ENCODE assay signal across 7 cellular contexts in the genomic region with DNA sequence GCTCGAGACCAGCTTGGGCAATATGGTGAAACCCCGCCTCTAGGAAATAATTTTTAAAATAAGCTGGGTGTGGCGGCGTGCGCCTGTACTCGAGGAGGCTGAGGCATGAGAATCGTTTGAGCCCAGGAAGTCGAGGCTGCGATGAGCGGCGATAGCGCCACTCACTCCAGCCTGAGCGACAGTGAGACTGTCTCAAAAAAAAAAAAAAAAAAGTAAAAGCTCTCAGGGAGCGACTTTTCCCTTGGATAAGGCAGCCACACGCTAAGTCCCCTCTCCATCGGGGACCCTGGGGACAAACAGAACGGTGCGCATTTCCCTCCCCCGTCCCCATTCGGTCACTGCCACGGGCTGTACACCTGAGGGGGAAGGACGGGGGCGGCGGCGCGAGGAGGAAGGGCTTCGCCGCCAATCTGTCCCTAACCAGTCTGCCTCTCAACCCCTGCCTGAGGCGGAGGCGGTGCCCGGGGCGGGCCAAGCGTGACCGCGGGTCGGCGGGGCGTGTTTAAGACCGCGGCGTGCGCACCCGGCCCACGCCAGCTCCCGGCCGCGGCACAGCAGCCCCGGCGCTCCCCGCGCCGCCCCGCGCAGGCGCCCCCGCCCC. TPM values are rescaled to one million over a fixed set of nuclear protein-coding genes. Genes with fewer than 3 reads are reported as not detected.
DNase-seq lines count a peak whose midpoint lies in the region; ATAC-seq and TF ChIP-seq lines count a peak whose summit lies in the region.

A gene (plus strand): TSS at position 531 of the 601 bp plus-strand sequence. CDS start 107 bp downstream, outside the sequence.

- H3K9ac ChIP-seq in OCI-LY1 (ENCODE audit: low read length): no peak within 1 kb of the TSS

- H3K9me3 ChIP-seq in OCI-LY1 (ENCODE audit: low read length): no peaks in the 10 kb centered on the region

- H3K79me2 ChIP-seq in OCI-LY1 (ENCODE audit: insufficient read depth, low read length): no peaks in the 10 kb centered on the region

- TF ChIP-seq CTCF in OCI-LY1 (IDR thresholded peaks at IDR 0.05; ENCODE audit: low read length): no peak

- H3K9me2 ChIP-seq in OCI-LY1 (ENCODE audit: low read depth, low read length): no peaks in the 10 kb centered on the region

- H3K36me3 Mint-ChIP-seq in activated T-helper 17 cell treated with anti-CD3 and anti-CD28 coated beads, Interleukin-2, amount 50 U/mL, for 72 hours (ENCODE audit: low read depth): no peaks in the 10 kb centered on the region
- no peaks in the 10 kb centered on the region for H3K36me3 Mint-ChIP-seq in natural killer cell treated with Interleukin-12 subunit alpha and Interleukin-12 subunit beta and Interleukin-15 and Interleukin-18, amount 100 ng/mL, for 72 hours

- no peak within 1 kb of the TSS for H3K27ac Mint-ChIP-seq in activated T-helper 17 cell treated with anti-CD3 and anti-CD28 coated beads, Interleukin-2, amount 50 U/mL, for 72 hours
- H3K27ac Mint-ChIP-seq in natural killer cell treated with Interleukin-12 subunit alpha and Interleukin-12 subunit beta and Interleukin-15 and Interleukin-18, amount 100 ng/mL, for 72 hours: peak within 1 kb of the TSS; percentile 56 to 59

- no peaks in the 10 kb centered on the region for H4K20me1 ChIP-seq in OCI-LY1 (ENCODE audit: insufficient read depth, low read length)

- no peaks in the 10 kb centered on the region for H3K4me1 ChIP-seq in OCI-LY1 (ENCODE audit: insufficient read depth, low read length, severe bottlenecking)

- H3K36me3 ChIP-seq in OCI-LY1 (ENCODE audit: insufficient read depth, low read length): no peaks in the 10 kb centered on the region

- H3K27ac ChIP-seq in OCI-LY1 (ENCODE audit: low read depth, low read length, poor library complexity, severe bottlenecking): no peak within 1 kb of the TSS

- peaks cover 26% of the 10 kb centered on the region for H3K27me3 Mint-ChIP-seq in activated T-helper 17 cell treated with anti-CD3 and anti-CD28 coated beads, Interleukin-2, amount 50 U/mL, for 72 hours
- peaks cover 7 to 13% of the 10 kb centered on the region in 2 donors for H3K27me3 Mint-ChIP-seq in natural killer cell treated with Interleukin-12 subunit alpha and Interleukin-12 subunit beta and Interleukin-15 and Interleukin-18, amount 100 ng/mL, for 72 hours

- no peak within 1 kb of the TSS for H2AFZ ChIP-seq in OCI-LY1 (ENCODE audit: low read length)

- peak within 1 kb of the TSS; percentile 39 for H3K4me3 ChIP-seq in OCI-LY1 (ENCODE audit: low read depth, low read length, poor library complexity, severe bottlenecking)

- peaks cover 13% of the 10 kb centered on the region for H3K4me1 Mint-ChIP-seq in activated T-helper 17 cell treated with anti-CD3 and anti-CD28 coated beads, Interleukin-2, amount 50 U/mL, for 72 hours
- H3K4me1 Mint-ChIP-seq in natural killer cell treated with Interleukin-12 subunit alpha and Interleukin-12 subunit beta and Interleukin-15 and Interleukin-18, amount 100 ng/mL, for 72 hours (ENCODE audit: low read depth in 2 of 2): peaks cover 21 to 29% of the 10 kb centered on the region in 2 donors

- peak within 1 kb of the TSS; percentile 77 for H3K4me3 Mint-ChIP-seq in activated T-helper 17 cell treated with anti-CD3 and anti-CD28 coated beads, Interleukin-2, amount 50 U/mL, for 72 hours
- peak within 1 kb of the TSS; percentile 96 for H3K4me3 Mint-ChIP-seq in natural killer cell treated with Interleukin-12 subunit alpha and Interleukin-12 subunit beta and Interleukin-15 and Interleukin-18, amount 100 ng/mL, for 72 hours

- H3K4me2 ChIP-seq in OCI-LY1 (ENCODE audit: low read length): peak within 1 kb of the TSS; percentile 55; the same call in 1 of the 2 replicates

- no peaks in the 10 kb centered on the region for H3K9me3 Mint-ChIP-seq in activated T-helper 17 cell treated with anti-CD3 and anti-CD28 coated beads, Interleukin-2, amount 50 U/mL, for 72 hours
- no peaks in the 10 kb centered on the region for H3K9me3 Mint-ChIP-seq in natural killer cell treated with Interleukin-12 subunit alpha and Interleukin-12 subunit beta and Interleukin-15 and Interleukin-18, amount 100 ng/mL, for 72 hours

- peak; percentile 39 for DNase-seq in fibroblast of peridontal ligament (ENCODE audit: extremely low read depth)
- DNase-seq in natural killer cell treated with Interleukin-12 subunit alpha and Interleukin-12 subunit beta and Interleukin-15 and Interleukin-18, amount 100 ng/mL, for 72 hours (ENCODE audit: low spot score): peak; percentile 77
- peak; percentile 74 for DNase-seq in stimulated activated naive CD8-positive, alpha-beta T cell treated with anti-CD3 and anti-CD28 coated beads, Interleukin-15, Interleukin-2, amounts not matched to agents 100 U/mL and 50 U/mL, for 24 hours

- ATAC-seq in GM18861 (IDR thresholded peaks at IDR 0.05; ENCODE audit: unreplicated experiment) (peak; percentile 63), HG03045 (IDR thresholded peaks at IDR 0.05; ENCODE audit: unreplicated experiment) (peak; percentile 88)
- ATAC-seq in activated T-helper 17 cell treated with anti-CD3 and anti-CD28 coated beads, Interleukin-2, amount 50 U/mL, for 72 hours (replicated peaks): peak; percentile 96
- ATAC-seq in natural killer cell treated with Interleukin-12 subunit alpha and Interleukin-12 subunit beta and Interleukin-15 and Interleukin-18, amount 100 ng/mL, for 72 hours: peak; percentile 98 to 99
- peak; percentile 82 for ATAC-seq in stimulated activated naive CD8-positive, alpha-beta T cell treated with anti-CD3 and anti-CD28 coated beads, Interleukin-15, Interleukin-2, amounts not matched to agents 100 U/mL and 50 U/mL, for 24 hours

- H3F3A ChIP-seq in OCI-LY1 (ENCODE audit: insufficient read depth, low read length): no peaks in the 10 kb centered on the region

- 0 out of 2 replicates have a peak, but pooled peaks cover 6% of the 10 kb centered on the region for H3K27me3 ChIP-seq in OCI-LY1 (ENCODE audit: insufficient read depth, low read length)

RNA-seq across cellular contexts. Expression of the gene that starts here (rescaled TPM):
- under 1 TPM in 1 of 2 donors, not detected in 1; 0.30 TPM for total RNA-seq in activated T-helper 17 cell treated with anti-CD3 and anti-CD28 coated beads, Interleukin-2, amount 50 U/mL, for 72 hours
- total RNA-seq in natural killer cell treated with Interleukin-12 subunit alpha and Interleukin-12 subunit beta and Interleukin-15 and Interleukin-18, amount 100 ng/mL, for 72 hours: 1 to 10 TPM in 1 of 2 donors, under 1 TPM in 1; 0.31 to 3.9 TPM

Comparison
In these comparisons a context has a peak if more than half of its experiments do, and no peak if none do; other contexts are left out.
1. Peak in ATAC-seq in activated T-helper 17 cell treated with anti-CD3 and anti-CD28 coated beads, Interleukin-2, amount 50 U/mL, for 72 hours; RNA of the gene not detected or under 1 TPM.